In genomic region chr16:48385272-48385953, GRCh38 we compare ENCODE assay signal across 8 cellular contexts. TPM values are rescaled to one million over a fixed set of nuclear protein-coding genes. Genes with fewer than 3 reads are reported as not detected.
DNase-seq lines count a peak whose midpoint lies in the region; ATAC-seq and TF ChIP-seq lines count a peak whose summit lies in the region.

Gene SIAH1, minus strand, starts transcription at chr16:48385413. Its CDS starts 22,985 bp downstream, at chr16:48362428.

- peak; percentile 70 for ATAC-seq in HG02588 (IDR thresholded peaks at IDR 0.05; ENCODE audit: unreplicated experiment)
- ATAC-seq in sciatic nerve: peak; percentile 85

- in situ Hi-C loops in GM13977 (cut with MboI; ENCODE audit: low pct_unique_long_range_greater_than_20kb, low sequenced_read_pairs, unreplicated experiment) (no loop called here), astrocyte of the cerebellum (cut with HindIII; ENCODE audit: low sequenced_read_pairs) (loop anchor here (10.0 kb wide), 1 partner anchor 59 kb away; no protein-coding TSS in a partner anchor)

- TF ChIP-seq CTCF in GM13977 (IDR thresholded peaks at IDR 0.05; ENCODE audit: extremely low read depth, insufficient read depth, missing control alignments) (no peak), astrocyte of the cerebellum (IDR thresholded peaks at IDR 0.05; ENCODE audit: low read depth, low read length, missing control alignments) (no peak)

- intact Hi-C loops in sciatic nerve (cut with DNase I): no loop called here

- H3K4me3 ChIP-seq in astrocyte of the cerebellum (ENCODE audit: low read depth, low read length): peak within 1 kb of the TSS; percentile 66

- peak; percentile 97 for DNase-seq in GM13977 (ENCODE audit: low spot score)
- DNase-seq in NCI-H1092 treated with DMSO at 0.1 percent for 48 hours (lab: John Stamatoyannopoulos, UW): peak; percentile 73
- peak; percentile 69 for DNase-seq in T1000 (lab: John Stamatoyannopoulos, UW)
- DNase-seq in astrocyte of the cerebellum (ENCODE audit: low read depth): no peak
- peak; percentile 18 to 91 (median 71) for DNase-seq in hypothalamus (lab: John Stamatoyannopoulos, UW)
- peak; percentile 92 for DNase-seq in sciatic nerve (ENCODE audit: low spot score)
- no peak for DNase-seq in OCI-M2 (lab: John Stamatoyannopoulos, UW; ENCODE audit: unreplicated experiment)

RNA-seq across cellular contexts. Expression of gene SIAH1, which starts in this region (rescaled TPM):
- 37.2 TPM for total RNA-seq in sciatic nerve

Comparison
In these comparisons a context has a peak if more than half of its experiments do, and no peak if none do; other contexts are left out.
1. DNase-seq: peak in GM13977 (single experiment), NCI-H1092 treated with DMSO at 0.1 percent for 48 hours (single experiment), T1000 (single experiment), hypothalamus (51 of 51) and sciatic nerve (single experiment); none in astrocyte of the cerebellum (single experiment) and OCI-M2 (single experiment).